ENCODE assay signal across 7 cellular contexts in the genomic region with DNA sequence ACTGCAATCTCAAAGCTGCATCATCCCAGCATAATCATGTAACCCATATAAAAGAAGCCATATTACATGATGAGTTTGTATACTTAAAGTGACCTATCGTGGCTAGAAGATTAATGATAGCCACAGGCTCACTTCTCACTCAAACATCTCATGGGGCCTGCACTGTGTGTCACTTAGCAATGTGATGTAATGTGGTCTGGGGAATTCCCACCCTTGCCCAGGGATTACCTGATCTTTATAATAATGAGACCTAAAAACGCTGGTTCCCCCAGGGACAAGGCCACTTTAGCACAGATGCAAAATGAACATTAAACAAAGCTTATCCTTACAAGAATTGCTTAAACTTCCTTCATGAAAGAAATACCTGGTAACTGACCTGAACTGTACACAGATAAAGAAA.
"Had no signal": no experiment of that assay in that cellular context is flagged by ENCODE, and none has a peak within 500 bp of the region (broad histone marks: within the 10 kb centered on the region; RNA-seq: fewer than 3 reads in every experiment).

No MANE protein-coding gene starts in this region.

- H3K4me1 ChIP-seq: HAP-1 had no signal

- H2AFZ ChIP-seq: GM23248 had no signal

- H3K36me3 Mint-ChIP-seq: IgD-negative memory B cell had no signal

- H3K4me3 ChIP-seq: GM23248, HAP-1 had no signal

- H3K36me3 ChIP-seq: HAP-1 had no signal

- H3K4me3 Mint-ChIP-seq: HFFc6, IgD-negative memory B cell had no signal

- H3K9me3 ChIP-seq: HAP-1 had no signal

- H3K9ac ChIP-seq: GM23248 had no signal

- H3K27me3 Mint-ChIP-seq: IgD-negative memory B cell had no signal

- H3K27ac Mint-ChIP-seq: HFFc6, IgD-negative memory B cell had no signal

- H3K4me1 Mint-ChIP-seq: IgD-negative memory B cell had no signal

- DNase-seq: GM23248, GOT3, H7, HFFc6 had no signal

- H3K27ac ChIP-seq: GM23248, HL-60 had no signal
